9 cellular contexts compared by ENCODE assay signal in the genomic region with DNA sequence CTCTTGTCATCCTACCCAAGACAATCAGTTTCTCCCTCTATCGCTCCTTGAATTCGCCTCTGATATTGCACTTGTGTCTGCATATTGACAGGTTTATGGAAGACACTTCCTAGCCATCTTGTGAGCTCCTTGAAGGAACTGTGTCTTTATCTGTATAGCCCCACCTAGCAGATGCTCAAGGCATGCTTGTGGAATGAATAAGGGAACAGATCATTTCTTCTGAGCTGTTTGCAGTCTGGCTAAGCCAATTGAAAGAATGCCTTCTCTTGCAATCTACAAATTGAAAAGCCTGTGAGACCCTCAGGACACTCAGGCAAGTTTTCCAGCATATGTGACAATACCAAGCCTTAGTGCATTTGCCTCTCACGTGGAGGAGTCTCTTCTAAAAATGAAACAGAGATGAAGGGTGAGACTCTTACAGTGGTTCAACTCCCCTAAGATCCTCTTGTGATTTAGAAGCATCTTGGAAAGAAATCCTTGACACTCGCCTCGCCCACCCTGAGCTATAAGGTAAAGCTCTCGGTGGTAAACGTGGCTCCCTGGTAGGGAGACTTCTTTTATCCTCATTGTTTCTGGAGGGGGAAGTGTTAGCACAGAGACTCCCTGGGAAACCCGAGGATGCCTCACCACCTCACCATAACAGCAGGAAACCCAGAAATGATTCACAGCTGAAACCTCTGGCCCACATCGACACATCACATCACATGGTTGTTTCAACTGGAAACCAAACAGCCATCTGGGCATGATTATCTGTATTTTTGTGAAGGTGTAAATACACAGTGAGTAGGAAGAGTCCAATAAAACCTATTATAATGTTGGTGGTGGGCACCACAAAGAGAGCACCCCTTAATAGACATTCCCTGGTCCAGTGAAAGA.
DNase-seq lines count a peak whose midpoint lies in the region; ATAC-seq and TF ChIP-seq lines count a peak whose summit lies in the region.
"Had no signal": no experiment of that assay in that cellular context is flagged by ENCODE, and none has a peak within 500 bp of the region (broad histone marks: within the 10 kb centered on the region; RNA-seq: fewer than 3 reads in every experiment).

No MANE protein-coding gene starts in this region.

- ATAC-seq in GM18868 (IDR thresholded peaks at IDR 0.05; ENCODE audit: unreplicated experiment) (peak; percentile 70), PC-3 (peak; percentile 89), gastrocnemius medialis (no peak)

- WGBS in smooth muscle cell (ENCODE audit: low lambda C conversion rate), result 61% methylated on average over 9 of the region's 9 CpGs

- intact Hi-C loops in PC-3 (cut with micrococcal nuclease) (no loop called here), posterior cingulate gyrus (cut with DNase I) (no loop called here), gastrocnemius medialis (cut with DNase I; ENCODE audit: low total_unique reads) (no loop called here)

- POLR2A ChIA-PET in PC-3 (lab: Charles Lee; ENCODE audit: unreplicated experiment), result no interaction called here

- in situ Hi-C loops in gastrocnemius medialis (cut with MboI; ENCODE audit: low sequenced_read_pairs in 4 of 4), result no loop called here

- no peaks in the 10 kb centered on the region for H3K9me3 ChIP-seq in PC-3 (ENCODE audit: low read length)
- H3K9me3 ChIP-seq in smooth muscle cell (replicated peaks; ENCODE audit: low read depth), result no peaks in the 10 kb centered on the region
- no peaks in the 10 kb centered on the region for H3K9me3 ChIP-seq in gastrocnemius medialis

- H3F3A ChIP-seq in PC-3 (ENCODE audit: low read length, unreplicated experiment) (no peaks in the 10 kb centered on the region), smooth muscle cell (ENCODE audit: low read depth) (no peaks in the 10 kb centered on the region)

- H3K36me3 ChIP-seq in PC-3 (ENCODE audit: low read depth, low read length) (no peaks in the 10 kb centered on the region), smooth muscle cell (ENCODE audit: low read depth) (no peaks in the 10 kb centered on the region), gastrocnemius medialis (no peaks in the 10 kb centered on the region)

- H3K4me1 ChIP-seq in PC-3 (ENCODE audit: insufficient read depth, low read length), result peaks cover 22% of the 10 kb centered on the region
- H3K4me1 ChIP-seq in smooth muscle cell (ENCODE audit: low read depth), result peaks cover 10% of the 10 kb centered on the region
- no peaks in the 10 kb centered on the region for H3K4me1 ChIP-seq in gastrocnemius medialis

- no peak overlapping the region for H3K4me3 ChIP-seq in PC-3 (ENCODE audit: low read length)
- no peak overlapping the region for H3K4me3 ChIP-seq in smooth muscle cell
- H3K4me3 ChIP-seq in gastrocnemius medialis, result no peak overlapping the region
- H3K4me3 ChIP-seq: skin epidermis had no signal

- H4K20me1 ChIP-seq in PC-3 (ENCODE audit: low read length) (no peaks in the 10 kb centered on the region), smooth muscle cell (ENCODE audit: low read depth) (no peaks in the 10 kb centered on the region)

- H3K27me3 ChIP-seq in PC-3 (ENCODE audit: low read length) (no peaks in the 10 kb centered on the region), smooth muscle cell (ENCODE audit: low read depth) (peaks cover 4% of the 10 kb centered on the region), gastrocnemius medialis (no peaks in the 10 kb centered on the region)

- no peaks in the 10 kb centered on the region for H3K9me2 ChIP-seq in PC-3 (replicated peaks; ENCODE audit: low read length)

- peak; percentile 26; the same call in 1 of the 2 replicates for TF ChIP-seq CTCF in PC-3 (conservative IDR thresholded peaks at IDR 0.05; ENCODE audit: low read depth, low read length)
- TF ChIP-seq CTCF in smooth muscle cell (IDR thresholded peaks at IDR 0.05; ENCODE audit: borderline replicate concordance, insufficient read depth, poor library complexity, severe bottlenecking), result no peak
- TF ChIP-seq CTCF in gastrocnemius medialis (IDR thresholded peaks at IDR 0.05 in 4 of 5, conservative IDR thresholded peaks at IDR 0.05 in 1 of 5), result no peak

- CTCF ChIA-PET in PC-3 (lab: Charles Lee), result interaction anchor here (0.5 to 0.7 kb wide), 3 partner anchors 9 to 417 kb away, joined by 3 to 7 read pairs (median 5); no protein-coding TSS in a partner anchor

- H3K9ac ChIP-seq in PC-3 (ENCODE audit: low read length) (peak overlapping the region; percentile 79), smooth muscle cell (ENCODE audit: low read depth) (peak overlapping the region; percentile 76)

- H3K4me2 ChIP-seq in PC-3 (ENCODE audit: low read length) (peak overlapping the region; percentile 66), smooth muscle cell (peak overlapping the region; percentile 64)

- H3K27ac ChIP-seq in PC-3 (ENCODE audit: low read length) (peak overlapping the region; percentile 97), smooth muscle cell (ENCODE audit: low read depth) (peak overlapping the region; percentile 95), gastrocnemius medialis (no peak overlapping the region)

- BruUV-seq in PC-3 (replicated peaks; lab: Mats Ljungman, UMichigan), result no TSS peak

- no peak for TF ChIP-seq POLR2A in gastrocnemius medialis (IDR thresholded peaks at IDR 0.05)

- H3K79me2 ChIP-seq in PC-3 (ENCODE audit: low read length), result no peaks in the 10 kb centered on the region
- no peaks in the 10 kb centered on the region for H3K79me2 ChIP-seq in smooth muscle cell (ENCODE audit: low read depth)

- DNase-seq in PC-3 (peak; percentile 81), brain pericyte (ENCODE audit: low read depth, low spot score) (peak; percentile 87), smooth muscle cell (lab: John Stamatoyannopoulos, UW; ENCODE audit: unreplicated experiment) (no peak), NCI-H69 (lab: John Stamatoyannopoulos, UW) (no peak), ecto neural progenitor cell (ENCODE audit: low spot score) (no peak), posterior cingulate gyrus (no peak), gastrocnemius medialis (no peak)

- H2AFZ ChIP-seq in PC-3 (ENCODE audit: low read length) (peak overlapping the region; percentile 68), smooth muscle cell (ENCODE audit: low read depth) (peak overlapping the region; percentile 61)

Comparison
In these comparisons a context has a peak if more than half of its experiments do, and no peak if none do; other contexts are left out.
1. ATAC-seq: peak in GM18868 (single experiment) and PC-3 (single experiment); none in gastrocnemius medialis (0 of 2).
2. DNase-seq: peak in PC-3 (single experiment) and brain pericyte (single experiment); none in smooth muscle cell (single experiment), NCI-H69 (single experiment), ecto neural progenitor cell (single experiment), posterior cingulate gyrus (0 of 10) and gastrocnemius medialis (0 of 2).
3. H3K27ac ChIP-seq: peak in PC-3 (single experiment) and smooth muscle cell (single experiment); none in gastrocnemius medialis (0 of 4).